Comparison of ENCODE assay signal across 31 cellular contexts in genomic region chr16:29124828-29125227, GRCh38.
"Had no signal": no experiment of that assay in that cellular context is flagged by ENCODE, and none has a peak within 500 bp of the region (broad histone marks: within the 10 kb centered on the region; RNA-seq: fewer than 3 reads in every experiment).

No MANE protein-coding gene starts in this region.

- ATAC-seq: activated CD4-positive, alpha-beta T cell treated with anti-CD3 and anti-CD28 coated beads for 36 hours; activated CD8-positive, alpha-beta T cell treated with anti-CD3 and anti-CD28 coated beads, Interleukin-2, amount 10 ng/mL, durations not matched to agents 7 days and 5 days; PC-3; SK-N-SH treated with all-trans-retinoic acid at 6 μM for 48 hours had no signal

- H3K36me3 Mint-ChIP-seq: activated naive CD8-positive, alpha-beta T cell treated with anti-CD3 and anti-CD28 coated beads, Interleukin-2, amount 10 ng/mL, durations not matched to agents 7 days and 5 days had no signal

- H3K36me3 ChIP-seq: ascending aorta, cardiac muscle cell, MG63, Peyer's patch, WERI-Rb-1 had no signal

- DNase-seq: activated CD4-positive, alpha-beta T cell treated with anti-CD3 and anti-CD28 coated beads for 36 hours; activated CD4-positive, alpha-beta T cell treated with anti-CD3 and anti-CD28 coated beads, Interleukin-2, amount 10 ng/mL, durations not matched to agents 7 days and 5 days; activated CD4-positive, alpha-beta T cell treated with anti-CD3 and anti-CD28 coated beads, Interleukin-2, amount 50 U/mL, for 48 hours; activated CD8-positive, alpha-beta T cell treated with anti-CD3 and anti-CD28 coated beads, Interleukin-2, amount 10 ng/mL, durations not matched to agents 7 days and 5 days; activated gamma-delta T cell; activated naive CD4-positive, alpha-beta T cell treated with Interleukin-2 at 50 U/mL for 16 hours; activated naive CD8-positive, alpha-beta T cell treated with anti-CD3 and anti-CD28 coated beads, Interleukin-2, amount 10 ng/mL, durations not matched to agents 7 days and 5 days; activated T-cell treated with anti-CD3 and anti-CD28 coated beads, Interleukin-2, amount 50 U/mL, for 24 hours; amygdala; Kasumi-1; MG63; NCI-H1048; NCI-H1436 treated with DMSO at 0.1 percent for 48 hours; NCI-H1694 treated with DMSO at 0.1 percent for 48 hours; NCI-H2029; NCI-H345; NCI-H524 treated with DMSO at 0.1 percent for 48 hours; PC-3; RPMI8226; SHP77 treated with DMSO at 0.1 percent for 48 hours; SW 1271; T-helper 1 cell; T-helper 2 cell; T-helper 9 cell; WERI-Rb-1 had no signal

- H3K27ac ChIP-seq: ascending aorta, cardiac muscle cell, Peyer's patch, WERI-Rb-1 had no signal

- H3K27me3 Mint-ChIP-seq: activated CD4-positive, alpha-beta T cell treated with anti-CD3 and anti-CD28 coated beads for 36 hours; activated CD4-positive, alpha-beta T cell treated with anti-CD3 and anti-CD28 coated beads, Interleukin-2, amount 10 ng/mL, durations not matched to agents 7 days and 5 days; activated naive CD4-positive, alpha-beta T cell treated with anti-CD3 and anti-CD28 coated beads, Interleukin-2, amount 50 U/mL, for 24 hours; activated naive CD8-positive, alpha-beta T cell treated with anti-CD3 and anti-CD28 coated beads, Interleukin-2, amount 10 ng/mL, durations not matched to agents 7 days and 5 days; activated T-cell treated with anti-CD3 and anti-CD28 coated beads, Interleukin-2, amount 50 U/mL, for 24 hours had no signal

- H3K4me3 Mint-ChIP-seq: activated CD4-positive, alpha-beta T cell treated with anti-CD3 and anti-CD28 coated beads for 36 hours; activated CD4-positive, alpha-beta T cell treated with anti-CD3 and anti-CD28 coated beads, Interleukin-2, amount 10 ng/mL, durations not matched to agents 7 days and 5 days; activated CD8-positive, alpha-beta T cell treated with anti-CD3 and anti-CD28 coated beads, Interleukin-2, amount 10 ng/mL, durations not matched to agents 7 days and 5 days; activated naive CD4-positive, alpha-beta T cell treated with anti-CD3 and anti-CD28 coated beads, Interleukin-2, amount 50 U/mL, for 24 hours; activated naive CD8-positive, alpha-beta T cell treated with anti-CD3 and anti-CD28 coated beads, Interleukin-2, amount 10 ng/mL, durations not matched to agents 7 days and 5 days; activated T-cell treated with anti-CD3 and anti-CD28 coated beads, Interleukin-2, amount 50 U/mL, for 24 hours had no signal

- H3K4me1 ChIP-seq: ascending aorta, Peyer's patch had no signal

- H3K27ac Mint-ChIP-seq: activated CD4-positive, alpha-beta T cell treated with anti-CD3 and anti-CD28 coated beads for 36 hours; activated CD4-positive, alpha-beta T cell treated with anti-CD3 and anti-CD28 coated beads, Interleukin-2, amount 10 ng/mL, durations not matched to agents 7 days and 5 days; activated naive CD4-positive, alpha-beta T cell treated with anti-CD3 and anti-CD28 coated beads, Interleukin-2, amount 50 U/mL, for 24 hours; activated naive CD8-positive, alpha-beta T cell treated with anti-CD3 and anti-CD28 coated beads, Interleukin-2, amount 10 ng/mL, durations not matched to agents 7 days and 5 days; activated T-cell treated with anti-CD3 and anti-CD28 coated beads, Interleukin-2, amount 50 U/mL, for 24 hours; activated T-helper 2 cell treated with anti-CD3 and anti-CD28 coated beads, Interferon-gamma antibody, Interleukin-2, Interleukin-4, amounts not matched to agents 10 μg/mL and 5 μg/mL and 100 μg/mL, durations not matched to agents 14 hours and 24 hours and 36 hours had no signal

- H3K9me3 Mint-ChIP-seq: activated CD4-positive, alpha-beta T cell treated with anti-CD3 and anti-CD28 coated beads, Interleukin-2, amount 10 ng/mL, durations not matched to agents 7 days and 5 days; activated naive CD4-positive, alpha-beta T cell treated with anti-CD3 and anti-CD28 coated beads, Interleukin-2, amount 50 U/mL, for 24 hours; activated naive CD8-positive, alpha-beta T cell treated with anti-CD3 and anti-CD28 coated beads, Interleukin-2, amount 10 ng/mL, durations not matched to agents 7 days and 5 days; activated T-cell treated with anti-CD3 and anti-CD28 coated beads, Interleukin-2, amount 50 U/mL, for 24 hours; activated T-helper 2 cell treated with anti-CD3 and anti-CD28 coated beads, Interferon-gamma antibody, Interleukin-2, Interleukin-4, amounts not matched to agents 10 μg/mL and 5 μg/mL and 100 μg/mL, durations not matched to agents 14 hours and 24 hours and 36 hours had no signal

- H3K4me3 ChIP-seq: ascending aorta, cardiac muscle cell, MG63, Peyer's patch had no signal

- H3K9me3 ChIP-seq: ascending aorta, MG63, Peyer's patch had no signal

- H3K27me3 ChIP-seq: ascending aorta, MG63, Peyer's patch had no signal
